In the genomic region with DNA sequence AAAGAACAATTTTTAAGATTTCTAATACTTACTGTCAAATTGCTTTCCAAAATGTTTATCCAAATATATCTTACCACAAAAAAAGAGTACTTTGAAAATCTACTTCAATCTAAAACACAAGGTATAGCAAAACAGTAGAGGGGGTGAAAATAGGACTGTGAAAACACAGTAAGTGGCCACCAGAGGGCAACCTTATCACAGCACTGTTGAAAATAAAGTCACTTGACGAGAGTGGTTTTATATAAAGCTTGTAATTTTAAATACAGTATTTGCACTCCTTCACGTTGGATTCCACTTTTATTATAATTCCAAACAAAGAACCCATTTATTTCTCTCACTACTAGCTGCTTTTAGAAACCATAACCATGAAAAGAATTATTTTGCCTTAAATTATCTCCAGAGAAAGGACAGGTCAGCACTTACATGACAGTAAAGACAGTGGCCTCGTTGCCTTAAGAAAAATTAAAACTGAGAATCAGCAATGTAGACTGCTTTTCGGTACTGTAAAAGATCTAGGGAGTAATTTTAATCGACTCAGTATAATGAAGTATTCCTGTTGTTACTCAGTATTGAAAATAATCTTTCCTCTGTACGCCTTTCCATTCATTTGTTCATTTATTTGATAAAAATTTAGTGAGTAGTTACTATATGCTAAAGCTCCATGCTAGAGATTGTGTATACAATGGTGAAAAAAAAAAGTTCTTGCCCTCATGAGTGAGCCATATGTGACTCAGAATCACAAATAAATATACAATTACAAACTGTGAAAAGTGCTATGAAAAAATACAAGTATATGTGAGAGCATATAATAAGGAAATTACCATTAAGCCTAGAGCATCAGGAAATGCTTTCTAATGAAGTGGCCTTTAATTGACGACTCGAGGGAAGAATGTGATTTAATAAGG, we compare ENCODE assay signal across 8 cellular contexts. TPM values are rescaled to one million over a fixed set of nuclear protein-coding genes. Genes with fewer than 3 reads are reported as not detected.
DNase-seq lines count a peak whose midpoint lies in the region; ATAC-seq and TF ChIP-seq lines count a peak whose summit lies in the region.

No MANE protein-coding gene starts in this region.

- TF ChIP-seq RAD21 in liver (IDR thresholded peaks at IDR 0.05): peak; percentile 92 to 96

- H3K9ac ChIP-seq in colonic mucosa (ENCODE audit: low read depth in 2 of 2, low read length in 2 of 2) (no peak overlapping the region), liver (ENCODE audit: low read depth in 1 of 2, low read length in 2 of 2) (peak overlapping the region in 1 of 2 donors; percentile 74)

- H3K9me3 ChIP-seq in DOHH2 (ENCODE audit: control insufficient read depth, insufficient read depth, low read length) (no peaks in the 10 kb centered on the region), colonic mucosa (no peaks in the 10 kb centered on the region), liver (ENCODE audit: control insufficient read depth in 4 of 4, low read length in 3 of 4) (no peaks in the 10 kb centered on the region)

- H3K4me2 ChIP-seq in DOHH2 (ENCODE audit: low read length): no peak overlapping the region

- no peaks in the 10 kb centered on the region for H3K79me2 ChIP-seq in DOHH2 (ENCODE audit: control insufficient read depth, low read length)

- H3K27me3 ChIP-seq in DOHH2 (ENCODE audit: control insufficient read depth, low read length) (no peaks in the 10 kb centered on the region), colonic mucosa (no peaks in the 10 kb centered on the region), liver (ENCODE audit: control insufficient read depth in 4 of 4, insufficient read depth in 4 of 4, low read length in 3 of 4) (no peaks in the 10 kb centered on the region)

- no peaks in the 10 kb centered on the region for H3F3A ChIP-seq in DOHH2 (ENCODE audit: control insufficient read depth, insufficient read depth)

- no peaks in the 10 kb centered on the region for H4K20me1 ChIP-seq in DOHH2 (ENCODE audit: control insufficient read depth, insufficient read depth, low read depth, low read length)

- no peaks in the 10 kb centered on the region for H3K9me2 ChIP-seq in DOHH2 (replicated peaks; ENCODE audit: control insufficient read depth, low read length)

- H3K36me3 ChIP-seq in DOHH2 (ENCODE audit: control insufficient read depth, low read length): no peaks in the 10 kb centered on the region
- no peaks in the 10 kb centered on the region for H3K36me3 ChIP-seq in colonic mucosa
- H3K36me3 ChIP-seq in liver (ENCODE audit: control insufficient read depth in 4 of 4, insufficient read depth in 3 of 4, low read depth in 1 of 4, low read length in 3 of 4): peaks cover 2 to 8% (median 4%) of the 10 kb centered on the region in 4 donors

- no peak overlapping the region for H3K27ac ChIP-seq in DOHH2 (ENCODE audit: low read depth, low read length)
- no peak overlapping the region for H3K27ac ChIP-seq in colonic mucosa
- H3K27ac ChIP-seq in liver (ENCODE audit: low read depth in 1 of 2, low read length in 2 of 2): no peak overlapping the region

- DNase-seq in NCI-H446 treated with DMSO at 0.1 percent for 48 hours (lab: John Stamatoyannopoulos, UW) (peak; percentile 18), colonic mucosa (peak; percentile 50), posterior vena cava (ENCODE audit: low spot score) (no peak)
- peak; percentile 71 for DNase-seq in activated CD4-positive, alpha-beta T cell treated with anti-CD3 and anti-CD28 coated beads for 48 hours
- DNase-seq in stimulated activated CD4-positive, alpha-beta T cell treated with anti-CD3 and anti-CD28 coated beads, TNF-alpha, amount 100 ng/mL, for 4 hours (ENCODE audit: low read depth in 3 of 3): peak in 2 of 3 experiments; percentile 8 to 30

- H3K4me1 ChIP-seq in DOHH2 (ENCODE audit: control insufficient read depth, low read length) (no peaks in the 10 kb centered on the region), colonic mucosa (no peaks in the 10 kb centered on the region), liver (ENCODE audit: control insufficient read depth in 4 of 4, insufficient read depth in 4 of 4, low read length in 3 of 4) (peaks cover 0 to 27% (median 21%) of the 10 kb centered on the region in 4 donors)

- H3K4me3 ChIP-seq in DOHH2 (ENCODE audit: low read length) (no peak overlapping the region), colonic mucosa (no peak overlapping the region), liver (ENCODE audit: low read depth in 1 of 3, low read length in 3 of 3) (no peak overlapping the region)

- TF ChIP-seq CTCF in DOHH2 (IDR thresholded peaks at IDR 0.05; ENCODE audit: low read depth, low read length, poor library complexity, severe bottlenecking) (peak; percentile 87), colonic mucosa (IDR thresholded peaks at IDR 0.05) (peak; percentile 78), liver (IDR thresholded peaks at IDR 0.05; ENCODE audit: low read depth, low read length, missing input control) (peak; percentile 81)

- ATAC-seq in HG03060 (IDR thresholded peaks at IDR 0.05; ENCODE audit: low read depth, unreplicated experiment): peak; percentile 65

- WGBS in liver: 52% methylated on average over 8 of the region's 8 CpGs

- intact Hi-C loops in colonic mucosa (cut with DNase I) (loop anchor here (10.0 kb wide), 1 partner anchor 135 kb away; no protein-coding TSS in a partner anchor), posterior vena cava (cut with DNase I) (no loop called here)

TF ChIP-seq in liver, 16 proteins besides CTCF, POLR2A, EP300 and RAD21:
- TF ChIP-seq HNF4A (conservative IDR thresholded peaks at IDR 0.05) (no peak), YY1 (IDR thresholded peaks at IDR 0.05) (no peak), TAF1 (conservative IDR thresholded peaks at IDR 0.05) (no peak), JUND (IDR thresholded peaks at IDR 0.05) (no peak), REST (IDR thresholded peaks at IDR 0.05) (no peak), FOXA2 (IDR thresholded peaks at IDR 0.05) (no peak), SP1 (IDR thresholded peaks at IDR 0.05) (no peak), ZBTB33 (IDR thresholded peaks at IDR 0.05) (no peak), RXRA (IDR thresholded peaks at IDR 0.05) (no peak), HNF4G (IDR thresholded peaks at IDR 0.05) (no peak), NR2F2 (IDR thresholded peaks at IDR 0.05) (no peak), GABPA (IDR thresholded peaks at IDR 0.05 in 1 of 2, conservative IDR thresholded peaks at IDR 0.05 in 1 of 2) (no peak), EGR1 (IDR thresholded peaks at IDR 0.05; ENCODE audit: low read depth in 2 of 2) (no peak), FOXA1 (IDR thresholded peaks at IDR 0.05) (no peak)
- TF ChIP-seq, protein P1, sequence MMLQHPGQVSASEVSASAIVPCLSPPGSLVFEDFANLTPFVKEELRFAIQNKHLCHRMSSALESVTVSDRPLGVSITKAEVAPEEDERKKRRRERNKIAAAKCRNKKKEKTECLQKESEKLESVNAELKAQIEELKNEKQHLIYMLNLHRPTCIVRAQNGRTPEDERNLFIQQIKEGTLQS (IDR thresholded peaks at IDR 0.05): no peak
- TF ChIP-seq, protein P2, sequence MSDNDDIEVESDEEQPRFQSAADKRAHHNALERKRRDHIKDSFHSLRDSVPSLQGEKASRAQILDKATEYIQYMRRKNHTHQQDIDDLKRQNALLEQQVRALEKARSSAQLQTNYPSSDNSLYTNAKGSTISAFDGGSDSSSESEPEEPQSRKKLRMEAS (IDR thresholded peaks at IDR 0.05): no peak

RNA-seq across cellular contexts. Expression of gene CDK5RAP2, which starts 40.0 kb away (rescaled TPM):
- 10 to 100 TPM; 31.9 to 45.8 TPM for total RNA-seq in colonic mucosa
- 10 to 100 TPM; 29.3 to 38.9 TPM for total RNA-seq in liver
- 10 to 100 TPM; 11.7 to 14.1 TPM for polyA plus RNA-seq in liver
- total RNA-seq in posterior vena cava: 10 to 100 TPM; 47.2 to 50.2 TPM
